In the genomic region with DNA sequence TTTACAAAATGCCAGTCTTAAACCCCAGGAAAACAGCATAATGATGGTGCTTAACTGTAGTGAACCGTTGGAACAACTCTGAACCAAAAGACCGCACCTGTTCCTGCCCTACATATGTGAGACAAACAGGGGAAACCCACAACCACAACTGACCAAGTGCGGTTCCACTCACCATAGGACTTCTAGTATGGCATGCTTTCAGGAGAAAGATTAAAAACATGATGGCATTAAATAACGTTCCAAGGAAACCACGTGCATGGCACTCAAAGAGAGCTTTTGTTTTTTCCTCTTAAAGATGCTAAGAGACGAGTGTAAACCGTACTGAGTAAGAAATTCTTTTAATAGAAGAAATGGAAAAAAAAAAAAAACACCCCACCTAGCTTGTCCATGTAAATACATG, we compare ENCODE assay signal across 8 cellular contexts.
DNase-seq lines count a peak whose midpoint lies in the region; ATAC-seq, FAIRE-seq and TF ChIP-seq lines count a peak whose summit lies in the region.

No MANE protein-coding gene starts in this region.

- H3K27me3 ChIP-seq in effector memory CD4-positive, alpha-beta T cell (replicated peaks; ENCODE audit: control insufficient read depth, insufficient read depth, low read length, poor library complexity, severe bottlenecking), result no peaks in the 10 kb centered on the region
- H3K27me3 ChIP-seq in A673 (replicated peaks; ENCODE audit: insufficient read depth, low read depth, low read length, poor library complexity) (no peaks in the 10 kb centered on the region), upper lobe of left lung (no peaks in the 10 kb centered on the region)

- TF ChIP-seq POLR2A in GM12891 (IDR thresholded peaks at IDR 0.05; ENCODE audit: low read depth, low read length), result no peak
- TF ChIP-seq POLR2A in upper lobe of left lung (IDR thresholded peaks at IDR 0.05), result no peak

- intact Hi-C loops in A673 (cut with micrococcal nuclease; ENCODE audit: unreplicated experiment), result loop anchor here (2.0 kb wide), 1 partner anchor 16 kb away; no protein-coding TSS in a partner anchor

- DNase-seq in GM12891 (ENCODE audit: insufficient read length, low spot score) (no peak), LoVo (ENCODE audit: low spot score) (no peak), A673 (ENCODE audit: low spot score) (no peak), NCI-H1436 (lab: John Stamatoyannopoulos, UW) (no peak), upper lobe of left lung (no peak)
- DNase-seq in effector memory CD4-positive, alpha-beta T cell, result peak; percentile 8 to 31 (median 18)

- H3K4me3 ChIP-seq in effector memory CD4-positive, alpha-beta T cell (ENCODE audit: insufficient read depth, low read depth, low read length, poor library complexity, severe bottlenecking), result no peak overlapping the region
- H3K4me3 ChIP-seq in A673 (ENCODE audit: low read depth, low read length, poor library complexity, severe bottlenecking) (no peak overlapping the region), upper lobe of left lung (no peak overlapping the region)

- no peaks in the 10 kb centered on the region for H3K9me3 ChIP-seq in effector memory CD4-positive, alpha-beta T cell (ENCODE audit: control insufficient read depth, low read length)
- no peaks in the 10 kb centered on the region for H3K9me3 ChIP-seq in A673 (ENCODE audit: low read depth, low read length, poor library complexity, severe bottlenecking)
- H3K9me3 ChIP-seq in upper lobe of left lung, result no peaks in the 10 kb centered on the region

- CTCF ChIA-PET in A673 (lab: Charles Lee), result no interaction called here

- H3K27ac ChIP-seq in effector memory CD4-positive, alpha-beta T cell (ENCODE audit: insufficient read depth, low read length, poor library complexity, severe bottlenecking), result no peak overlapping the region
- no peak overlapping the region for H3K27ac ChIP-seq in A673 (ENCODE audit: low read depth, low read length, poor library complexity, severe bottlenecking)
- H3K27ac ChIP-seq in upper lobe of left lung, result no peak overlapping the region

- H3K4me1 ChIP-seq in effector memory CD4-positive, alpha-beta T cell (ENCODE audit: control insufficient read depth, insufficient read depth, low read length, poor library complexity, severe bottlenecking), result no peaks in the 10 kb centered on the region
- H3K4me1 ChIP-seq in A673 (ENCODE audit: insufficient read depth, low read length, poor library complexity, severe bottlenecking) (peaks cover 12% of the 10 kb centered on the region), upper lobe of left lung (peaks cover 0 to 6% (median 0%) of the 10 kb centered on the region in 4 donors)

- FAIRE-seq in GM12891 (lab: Jason Lieb, UNC), result peak; percentile 82

- WGBS in upper lobe of left lung, 2 donors, result 59 to 71% methylated on average over 7 of the region's 7 CpGs

- ATAC-seq in GM21367 (IDR thresholded peaks at IDR 0.05; ENCODE audit: unreplicated experiment) (peak; percentile 77), HG03460 (IDR thresholded peaks at IDR 0.05; ENCODE audit: unreplicated experiment) (peak; percentile 78), upper lobe of left lung (ENCODE audit: low FRiP score in 2 of 2) (no peak)

- no peak for TF ChIP-seq EP300 in upper lobe of left lung (IDR thresholded peaks at IDR 0.05)

- no TSS peak for BruUV-seq in A673 (replicated peaks; lab: Mats Ljungman, UMichigan)

- H3K36me3 ChIP-seq in effector memory CD4-positive, alpha-beta T cell (ENCODE audit: control insufficient read depth, insufficient read depth, low read length), result no peaks in the 10 kb centered on the region
- H3K36me3 ChIP-seq in A673 (ENCODE audit: insufficient read depth, low read length, poor library complexity, severe bottlenecking) (no peaks in the 10 kb centered on the region), upper lobe of left lung (no peaks in the 10 kb centered on the region)

- POLR2A ChIA-PET in A673 (lab: Charles Lee; ENCODE audit: low non-redundant PET), result no interaction called here

- TF ChIP-seq CTCF in A673 (conservative IDR thresholded peaks at IDR 0.05; ENCODE audit: low read depth, low read length) (no peak), upper lobe of left lung (IDR thresholded peaks at IDR 0.05) (no peak)

TF ChIP-seq in GM12891, 5 proteins besides CTCF, POLR2A, EP300 and RAD21:
- TF ChIP-seq POLR2AphosphoS5 (IDR thresholded peaks at IDR 0.05; ENCODE audit: low read depth, low read length), result no peak
- TF ChIP-seq TAF1 (IDR thresholded peaks at IDR 0.05; ENCODE audit: low read depth, low read length), result no peak
- TF ChIP-seq POU2F2 (IDR thresholded peaks at IDR 0.05; ENCODE audit: low read depth, low read length), result peak; percentile 51; the same call in 1 of the 2 replicates

Comparison
In these comparisons a context has a peak if more than half of its experiments do, and no peak if none do; other contexts are left out.
1. DNase-seq: peak in effector memory CD4-positive, alpha-beta T cell (3 of 3); none in GM12891 (single experiment), LoVo (single experiment), A673 (single experiment), NCI-H1436 (single experiment) and upper lobe of left lung (0 of 2).
2. ATAC-seq: peak in GM21367 (single experiment) and HG03460 (single experiment); none in upper lobe of left lung (0 of 2).